In the genomic region with DNA sequence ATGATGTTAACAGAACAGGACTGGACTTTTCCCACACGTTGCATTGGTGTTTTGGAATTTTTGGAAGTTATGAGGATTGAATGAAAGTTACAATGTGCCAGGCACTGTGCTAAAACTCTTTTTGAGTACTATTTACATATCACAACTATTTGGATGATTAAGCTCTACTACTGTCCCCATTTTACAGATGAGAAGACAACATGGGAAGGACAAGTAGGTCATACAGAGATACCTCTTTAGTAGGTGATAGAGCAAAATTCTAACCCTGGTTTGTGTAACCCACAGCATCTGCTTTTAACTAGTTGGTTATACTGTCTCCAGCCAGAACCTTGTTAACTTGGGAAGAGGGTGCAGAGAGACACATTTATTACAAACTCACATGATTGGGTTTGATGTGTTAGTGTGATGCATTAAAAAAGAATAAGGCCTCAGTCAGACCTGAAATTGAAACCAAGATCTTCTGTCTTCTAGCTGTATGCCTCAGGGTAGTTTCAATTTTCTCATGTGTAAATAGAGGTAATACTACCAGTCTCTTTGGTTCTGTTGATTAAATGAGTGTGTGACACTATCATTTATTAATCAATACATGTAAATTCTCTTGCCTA, we compare ENCODE assay signal across 2 cellular contexts.
TF ChIP-seq lines count a peak whose summit lies in the region.

No MANE protein-coding gene starts in this region.

TF ChIP-seq in SK-N-SH, 30 proteins besides CTCF, POLR2A, EP300 and RAD21 (continued from another document):
- TF ChIP-seq, protein P1, sequence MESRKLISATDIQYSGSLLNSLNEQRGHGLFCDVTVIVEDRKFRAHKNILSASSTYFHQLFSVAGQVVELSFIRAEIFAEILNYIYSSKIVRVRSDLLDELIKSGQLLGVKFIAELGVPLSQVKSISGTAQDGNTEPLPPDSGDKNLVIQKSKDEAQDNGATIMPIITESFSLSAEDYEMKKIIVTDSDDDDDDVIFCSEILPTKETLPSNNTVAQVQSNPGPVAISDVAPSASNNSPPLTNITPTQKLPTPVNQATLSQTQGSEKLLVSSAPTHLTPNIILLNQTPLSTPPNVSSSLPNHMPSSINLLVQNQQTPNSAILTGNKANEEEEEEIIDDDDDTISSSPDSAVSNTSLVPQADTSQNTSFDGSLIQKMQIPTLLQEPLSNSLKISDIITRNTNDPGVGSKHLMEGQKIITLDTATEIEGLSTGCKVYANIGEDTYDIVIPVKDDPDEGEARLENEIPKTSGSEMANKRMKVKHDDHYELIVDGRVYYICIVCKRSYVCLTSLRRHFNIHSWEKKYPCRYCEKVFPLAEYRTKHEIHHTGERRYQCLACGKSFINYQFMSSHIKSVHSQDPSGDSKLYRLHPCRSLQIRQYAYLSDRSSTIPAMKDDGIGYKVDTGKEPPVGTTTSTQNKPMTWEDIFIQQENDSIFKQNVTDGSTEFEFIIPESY (IDR thresholded peaks at IDR 0.05; ENCODE audit: borderline replicate concordance, low read depth), result no peak
- TF ChIP-seq FOXM1 (IDR thresholded peaks at IDR 0.05; ENCODE audit: low read depth), result no peak
- TF ChIP-seq, protein P2, sequence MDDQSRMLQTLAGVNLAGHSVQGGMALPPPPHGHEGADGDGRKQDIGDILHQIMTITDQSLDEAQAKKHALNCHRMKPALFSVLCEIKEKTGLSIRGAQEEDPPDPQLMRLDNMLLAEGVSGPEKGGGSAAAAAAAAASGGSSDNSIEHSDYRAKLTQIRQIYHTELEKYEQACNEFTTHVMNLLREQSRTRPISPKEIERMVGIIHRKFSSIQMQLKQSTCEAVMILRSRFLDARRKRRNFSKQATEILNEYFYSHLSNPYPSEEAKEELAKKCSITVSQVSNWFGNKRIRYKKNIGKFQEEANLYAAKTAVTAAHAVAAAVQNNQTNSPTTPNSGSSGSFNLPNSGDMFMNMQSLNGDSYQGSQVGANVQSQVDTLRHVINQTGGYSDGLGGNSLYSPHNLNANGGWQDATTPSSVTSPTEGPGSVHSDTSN (IDR thresholded peaks at IDR 0.05), result no peak
- TF ChIP-seq NRF1 (IDR thresholded peaks at IDR 0.05; ENCODE audit: low read depth, low read length), result no peak
- TF ChIP-seq JUND (IDR thresholded peaks at IDR 0.05), result no peak
- TF ChIP-seq TAF1 (IDR thresholded peaks at IDR 0.05; ENCODE audit: borderline replicate concordance, low read depth, low read length), result no peak
- no peak for TF ChIP-seq EZH2phosphoT487 (IDR thresholded peaks at IDR 0.05; ENCODE audit: borderline replicate concordance, low read depth)
- TF ChIP-seq POLR2AphosphoS5 (IDR thresholded peaks at IDR 0.05; ENCODE audit: low read depth, low read length), result no peak
- no peak for TF ChIP-seq SMC3 (IDR thresholded peaks at IDR 0.05; ENCODE audit: low read depth, low read length)
- TF ChIP-seq IRF3 (IDR thresholded peaks at IDR 0.05; ENCODE audit: low read depth, low read length), result no peak
- no peak for TF ChIP-seq TCF12 (IDR thresholded peaks at IDR 0.05)
- no peak for TF ChIP-seq FOXJ3 (CRISPR knock-in tag; IDR thresholded peaks at IDR 0.05)

TF ChIP-seq in SK-N-SH treated with all-trans-retinoic acid at 6 μM for 48 hours, 23 proteins besides CTCF, POLR2A, EP300 and RAD21 (continued from another document):
- TF ChIP-seq CSRNP3 (CRISPR knock-in tag; IDR thresholded peaks at IDR 0.05) (no peak), ZNF70 (CRISPR knock-in tag; IDR thresholded peaks at IDR 0.05) (no peak), POU6F1 (CRISPR knock-in tag; IDR thresholded peaks at IDR 0.05; ENCODE audit: borderline replicate concordance, low read depth) (no peak), ZC3H10 (CRISPR knock-in tag; IDR thresholded peaks at IDR 0.05) (no peak), ISL1 (CRISPR knock-in tag; IDR thresholded peaks at IDR 0.05) (no peak), ESRRG (CRISPR knock-in tag; IDR thresholded peaks at IDR 0.05) (no peak)
